12 cellular contexts compared by ENCODE assay signal in the genomic region with DNA sequence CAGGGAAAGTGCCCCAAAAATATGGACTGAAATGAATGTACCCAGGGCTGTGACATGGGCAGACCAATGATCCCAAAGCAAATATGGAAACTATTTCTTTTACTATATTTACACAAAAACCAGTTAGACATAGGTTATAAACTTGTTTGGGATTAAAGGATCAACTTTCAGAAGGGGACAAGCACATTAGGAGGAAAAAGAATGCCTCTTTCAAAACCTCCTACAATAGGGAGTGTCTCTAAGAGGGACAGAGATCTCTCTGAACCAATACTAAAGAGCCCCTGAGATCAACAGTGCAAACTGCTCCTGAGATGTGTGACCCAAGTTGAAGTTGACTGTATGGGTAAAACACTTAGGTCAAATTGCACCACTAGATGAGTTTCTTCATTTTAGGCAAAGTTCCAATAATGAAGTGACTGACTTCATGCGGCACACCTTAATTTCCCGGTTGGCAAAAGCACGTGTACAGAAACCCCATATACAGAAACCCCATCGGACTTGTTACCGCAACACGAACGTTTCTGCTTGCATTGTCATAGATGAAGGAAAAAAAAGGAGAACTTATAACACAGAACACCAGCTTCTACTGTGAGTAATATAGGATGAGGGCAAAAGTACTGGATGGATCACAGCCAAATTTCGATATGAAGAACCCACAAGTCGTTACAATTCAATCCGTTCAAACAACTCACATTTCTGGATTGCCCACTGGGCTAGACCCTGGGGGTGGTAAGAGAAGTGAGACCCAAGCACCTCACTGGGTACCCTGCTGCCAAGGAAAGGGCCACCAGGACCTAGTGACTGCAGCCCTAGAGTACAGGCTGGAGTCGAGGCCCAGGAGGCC. TPM values are rescaled to one million over a fixed set of nuclear protein-coding genes. Genes with fewer than 3 reads are reported as not detected.
DNase-seq lines count a peak whose midpoint lies in the region; FAIRE-seq and TF ChIP-seq lines count a peak whose summit lies in the region.
"Had no signal": no experiment of that assay in that cellular context is flagged by ENCODE, and none has a peak within 500 bp of the region (broad histone marks: within the 10 kb centered on the region; RNA-seq: fewer than 3 reads in every experiment).

No MANE protein-coding gene starts in this region.

- peaks cover 7% of the 10 kb centered on the region for H3K9me3 Mint-ChIP-seq in Caco-2 (ENCODE audit: unreplicated experiment)
- H3K9me3 Mint-ChIP-seq: stimulated activated naive CD8-positive, alpha-beta T cell treated with anti-CD3 and anti-CD28 coated beads, Interleukin-15, Interleukin-2, amounts not matched to agents 100 ng/mL and 50 ng/mL, for 24 hours had no signal

- peaks cover 60% of the 10 kb centered on the region for H3K4me1 Mint-ChIP-seq in Caco-2 (ENCODE audit: low read depth, unreplicated experiment)

- H3K4me1 ChIP-seq in Caco-2 (peaks cover 60% of the 10 kb centered on the region), esophagus (ENCODE audit: control insufficient read depth in 2 of 2, insufficient read depth in 2 of 2, low read length in 1 of 2) (peaks cover 3 to 11% of the 10 kb centered on the region in 2 donors), trophoblast cell (ENCODE audit: control insufficient read depth in 1 of 2, insufficient read depth in 2 of 2, low read length in 2 of 2) (peaks cover 3% of the 10 kb centered on the region in 2 experiments)

- H3K27me3 ChIP-seq in Caco-2 (replicated peaks; ENCODE audit: control insufficient read depth, insufficient read depth, low read length) (no peaks in the 10 kb centered on the region), esophagus (ENCODE audit: control insufficient read depth in 1 of 2, insufficient read depth in 2 of 2, low read length in 2 of 2) (no peaks in the 10 kb centered on the region), trophoblast cell (ENCODE audit: insufficient read depth, low read length) (no peaks in the 10 kb centered on the region)
- H3K27me3 ChIP-seq: BLaER1 treated with 17β-estradiol and CSF1 and Interleukin-3, amounts not matched to agents 10 nM and 100 nM had no signal

- H3K4me2 ChIP-seq in trophoblast cell (ENCODE audit: low read length): peak overlapping the region; percentile 6

- H3K27ac ChIP-seq in esophagus (ENCODE audit: low read depth in 2 of 2, low read length in 1 of 2) (peak overlapping the region; percentile 95 to 99), trophoblast cell (ENCODE audit: low read depth, low read length) (no peak overlapping the region)
- H3K27ac ChIP-seq: BLaER1 treated with 17β-estradiol and CSF1 and Interleukin-3, amounts not matched to agents 10 nM and 100 nM had no signal

- DNase-seq in Caco-2 (peak in 1 of 2 experiments; percentile 79), NOMO-1 treated with dmso at 0.1 percent for 144 hours (lab: John Stamatoyannopoulos, UW; ENCODE audit: unreplicated experiment) (peak; percentile 46), trophoblast cell (peak in 1 of 2 donors; percentile 24), NCI-H526 (lab: John Stamatoyannopoulos, UW) (no peak), T1000 (lab: John Stamatoyannopoulos, UW) (no peak), D721Med (ENCODE audit: insufficient read length, low spot score) (no peak)
- DNase-seq in activated CD4-positive, alpha-beta T cell treated with anti-CD3 and anti-CD28 coated beads for 4 hours: no peak
- DNase-seq: naive B cell, NCI-H1436 treated with DMSO at 0.1 percent for 48 hours had no signal

- no peaks in the 10 kb centered on the region for H3K27me3 Mint-ChIP-seq in Caco-2 (ENCODE audit: insufficient read depth, unreplicated experiment)
- H3K27me3 Mint-ChIP-seq: naive B cell; stimulated activated naive CD8-positive, alpha-beta T cell treated with anti-CD3 and anti-CD28 coated beads, Interleukin-15, Interleukin-2, amounts not matched to agents 100 ng/mL and 50 ng/mL, for 24 hours had no signal

- peaks cover 16% of the 10 kb centered on the region for H3K36me3 Mint-ChIP-seq in Caco-2 (ENCODE audit: insufficient read depth, unreplicated experiment)
- H3K36me3 Mint-ChIP-seq: naive B cell had no signal

- no peak overlapping the region for H4K12ac ChIP-seq in trophoblast cell (ENCODE audit: low read depth, low read length)

- H3K18ac ChIP-seq in trophoblast cell (ENCODE audit: low read length): no peak overlapping the region

- 37 to 41% methylated on average over 11 of the region's 11 CpGs for WGBS in esophagus, 2 donors
- no CpG with 5 or more reads among the region's 11 CpGs for WGBS in trophoblast cell (ENCODE audit: extremely low coverage, insufficient coverage, insufficient read length)

- POLR2A ChIA-PET in Caco-2 (lab: Charles Lee): interaction anchor here (1.3 kb wide), 1 partner anchor 12 kb away, joined by 5 read pairs; no protein-coding TSS in a partner anchor

- H3K9me3 ChIP-seq in Caco-2 (no peaks in the 10 kb centered on the region), esophagus (ENCODE audit: control insufficient read depth in 2 of 2, insufficient read depth in 1 of 2, low read depth in 1 of 2, low read length in 1 of 2) (no peaks in the 10 kb centered on the region), trophoblast cell (ENCODE audit: insufficient read depth, low read depth, low read length) (no peaks in the 10 kb centered on the region)
- H3K9me3 ChIP-seq: BLaER1 treated with 17β-estradiol and CSF1 and Interleukin-3, amounts not matched to agents 10 nM and 100 nM had no signal

- TF ChIP-seq CTCF in Caco-2 (IDR thresholded peaks at IDR 0.05; ENCODE audit: insufficient read depth in 1 of 2, low read depth in 1 of 2, low read length in 1 of 2, severe bottlenecking in 1 of 2, unreplicated experiment in 1 of 2) (no peak), D721Med (IDR thresholded peaks at IDR 0.05; ENCODE audit: insufficient read depth, missing control alignments) (no peak)

- no peak overlapping the region for H4K91ac ChIP-seq in trophoblast cell (ENCODE audit: low read depth, low read length)

- no peak overlapping the region for H2BK12ac ChIP-seq in trophoblast cell (ENCODE audit: low read length)

- no peak overlapping the region for H2AK5ac ChIP-seq in trophoblast cell (ENCODE audit: low read length)

- no peak overlapping the region for H3K9ac ChIP-seq in trophoblast cell (ENCODE audit: low read length)
- H3K9ac ChIP-seq: BLaER1 treated with 17β-estradiol and CSF1 and Interleukin-3, amounts not matched to agents 10 nM and 100 nM had no signal

- H3K36me3 ChIP-seq in Caco-2 (ENCODE audit: control insufficient read depth, insufficient read depth, low read length) (no peaks in the 10 kb centered on the region), esophagus (ENCODE audit: control insufficient read depth in 2 of 2, insufficient read depth in 2 of 2, low read length in 1 of 2) (no peaks in the 10 kb centered on the region), trophoblast cell (ENCODE audit: control insufficient read depth in 1 of 2, insufficient read depth in 2 of 2, low read length in 2 of 2) (no peaks in the 10 kb centered on the region)

- no peak overlapping the region for H2AFZ ChIP-seq in trophoblast cell (ENCODE audit: insufficient read depth, low read length, poor library complexity)

- H3K14ac ChIP-seq in trophoblast cell (ENCODE audit: low read length): no peak overlapping the region

- H4K8ac ChIP-seq in trophoblast cell (ENCODE audit: low read depth, low read length): no peak overlapping the region

- intact Hi-C loops in Caco-2 (cut with micrococcal nuclease; ENCODE audit: unreplicated experiment): loop anchor here (1.0 to 10.0 kb wide), 4 partner anchors 95 to 424 kb away; partner anchors contain the start of gene JCAD

- no peak overlapping the region for H2BK5ac ChIP-seq in trophoblast cell (ENCODE audit: low read depth, low read length, poor library complexity)

- no TSS peak for BruUV-seq in Caco-2 (replicated peaks; lab: Mats Ljungman, UMichigan)

- peak overlapping the region; percentile 64 for H3K4me3 Mint-ChIP-seq in Caco-2 (ENCODE audit: unreplicated experiment)
- H3K4me3 Mint-ChIP-seq: naive B cell; stimulated activated naive CD8-positive, alpha-beta T cell treated with anti-CD3 and anti-CD28 coated beads, Interleukin-15, Interleukin-2, amounts not matched to agents 100 ng/mL and 50 ng/mL, for 24 hours had no signal

- H3K4me3 ChIP-seq in Caco-2 (ENCODE audit: low read depth, low read length) (no peak overlapping the region), esophagus (ENCODE audit: low read depth in 1 of 2, low read length in 2 of 2) (peak overlapping the region; percentile 3 to 18), trophoblast cell (ENCODE audit: low read depth, low read length) (no peak overlapping the region)
- H3K4me3 ChIP-seq: BLaER1 treated with 17β-estradiol and CSF1 and Interleukin-3, amounts not matched to agents 10 nM and 100 nM had no signal

- no peak overlapping the region for H2BK120ac ChIP-seq in trophoblast cell (ENCODE audit: insufficient read depth, low read length, poor library complexity)

- FAIRE-seq in D721Med (lab: Jason Lieb, UNC): no peak

- H3K27ac Mint-ChIP-seq in Caco-2 (ENCODE audit: unreplicated experiment): peak overlapping the region; percentile 69
- H3K27ac Mint-ChIP-seq: naive B cell; stimulated activated naive CD8-positive, alpha-beta T cell treated with anti-CD3 and anti-CD28 coated beads, Interleukin-15, Interleukin-2, amounts not matched to agents 100 ng/mL and 50 ng/mL, for 24 hours had no signal

- CTCF ChIA-PET in Caco-2 (lab: Charles Lee): interaction anchor here (0.5 to 0.9 kb wide), 2 partner anchors 12 to 102 kb away, joined by 3 to 4 read pairs; no protein-coding TSS in a partner anchor

- H3K23ac ChIP-seq in trophoblast cell (ENCODE audit: low read length): no peak overlapping the region

- no peak overlapping the region for H3K4ac ChIP-seq in trophoblast cell (ENCODE audit: low read depth, low read length)

- no peaks in the 10 kb centered on the region for H3K79me2 ChIP-seq in trophoblast cell (ENCODE audit: control insufficient read depth, insufficient read depth, low read length, poor library complexity)

- peaks cover 3% of the 10 kb centered on the region for H3K79me1 ChIP-seq in trophoblast cell (ENCODE audit: low read length)

RNA-seq across cellular contexts. Expression of gene SVIL, which starts 4.3 kb away (rescaled TPM):
- total RNA-seq in Caco-2 (2022): 54.4 and 70.1 TPM in 2 replicates
- polyA plus RNA-seq in esophagus: 10 to 100 TPM; 22.3 to 35.2 TPM
- polyA plus RNA-seq in trophoblast cell (2013): 25.1 and 25.3 TPM in 2 replicates

Comparison
In these comparisons a context has a peak if more than half of its experiments do, and no peak if none do; other contexts are left out.
1. H3K4me3 ChIP-seq: peak in esophagus (2 of 2); none in Caco-2 (single experiment) and trophoblast cell (single experiment).